ENCODE assay signal across 24 cellular contexts in the genomic region with DNA sequence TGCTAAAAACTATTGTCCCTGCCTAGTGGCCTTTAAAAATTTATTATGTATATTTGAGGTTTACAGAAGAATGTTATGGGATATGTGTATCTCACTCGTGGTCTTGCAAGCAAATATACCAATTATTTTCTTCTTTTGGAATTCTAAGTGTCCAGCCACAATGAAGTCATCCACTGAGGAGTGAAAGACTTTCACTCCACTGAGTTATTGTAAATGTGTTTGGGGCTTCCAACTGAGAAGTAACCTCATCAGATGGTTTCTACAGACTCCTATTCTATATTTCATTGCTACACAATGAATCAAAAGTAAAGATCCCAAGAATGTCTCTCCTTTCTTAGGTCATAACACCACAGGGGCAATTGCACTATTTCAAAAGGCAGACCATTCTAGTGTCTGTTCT. TPM values are rescaled to one million over a fixed set of nuclear protein-coding genes. Genes with fewer than 3 reads are reported as not detected.
DNase-seq lines count a peak whose midpoint lies in the region; ATAC-seq, FAIRE-seq and TF ChIP-seq lines count a peak whose summit lies in the region.
"Had no signal": no experiment of that assay in that cellular context is flagged by ENCODE, and none has a peak within 500 bp of the region (broad histone marks: within the 10 kb centered on the region; RNA-seq: fewer than 3 reads in every experiment).

No MANE protein-coding gene starts in this region.

- H3K36me3 Mint-ChIP-seq in astrocyte (ENCODE audit: low read depth, unreplicated experiment) = no peaks in the 10 kb centered on the region
- H3K36me3 Mint-ChIP-seq: CD4-positive, alpha-beta memory T cell had no signal

- H3K9ac ChIP-seq in astrocyte (ENCODE audit: low read length) (no peak overlapping the region), neuronal stem cell (ENCODE audit: low read depth, low read length, poor library complexity) (no peak overlapping the region)

- peak; percentile 21 for FAIRE-seq in GM19239 (lab: Jason Lieb, UNC)
- peak; percentile 67 for FAIRE-seq in astrocyte (lab: Jason Lieb, UNC)
- FAIRE-seq: GM12891, GM18507 had no signal

- H2BK120ac ChIP-seq in neuronal stem cell (ENCODE audit: low read depth, low read length) = no peak overlapping the region

- H3K9me3 ChIP-seq in astrocyte (ENCODE audit: insufficient read depth, low read depth, low read length) (no peaks in the 10 kb centered on the region), neuronal stem cell (replicated peaks in 1 of 2; ENCODE audit: control insufficient read depth in 2 of 2, insufficient read depth in 1 of 2, low read depth in 1 of 2, low read length in 2 of 2) (no peaks in the 10 kb centered on the region)
- H3K9me3 ChIP-seq: A549 had no signal

- H3K4me2 ChIP-seq in astrocyte (ENCODE audit: low read length) (no peak overlapping the region), neuronal stem cell (ENCODE audit: insufficient read depth, low read length, poor library complexity, severe bottlenecking) (no peak overlapping the region)
- H3K4me2 ChIP-seq: A549 had no signal

- H3K27ac Mint-ChIP-seq in astrocyte (ENCODE audit: unreplicated experiment) = no peak overlapping the region

- no peak for ATAC-seq in SK-N-SH treated with all-trans-retinoic acid at 6 μM for 48 hours
- ATAC-seq in stimulated activated naive CD8-positive, alpha-beta T cell treated with anti-CD3 and anti-CD28 coated beads, Interleukin-15, Interleukin-2, amounts not matched to agents 100 U/mL and 50 U/mL, for 24 hours = no peak
- ATAC-seq: A549 had no signal

- H2BK15ac ChIP-seq in neuronal stem cell (ENCODE audit: low read length) = no peak overlapping the region

- in situ Hi-C loops in astrocyte of the spinal cord (cut with HindIII; ENCODE audit: low sequenced_read_pairs) = no loop called here

- H4K8ac ChIP-seq in neuronal stem cell (ENCODE audit: low read depth, low read length) = no peak overlapping the region

- H2AK5ac ChIP-seq in neuronal stem cell (ENCODE audit: low read depth, low read length) = no peak overlapping the region

- peaks cover 1% of the 10 kb centered on the region for H3K27me3 Mint-ChIP-seq in astrocyte (ENCODE audit: low read depth, unreplicated experiment)
- H3K27me3 Mint-ChIP-seq: CD4-positive, alpha-beta memory T cell had no signal

- no peak overlapping the region for H2BK12ac ChIP-seq in neuronal stem cell (ENCODE audit: low read length)

- DNase-seq in GM19239 (ENCODE audit: insufficient read length, low spot score) (no peak), astrocyte (ENCODE audit: low read depth) (peak; percentile 59), astrocyte of the spinal cord (ENCODE audit: low read depth, low spot score) (peak; percentile 59), neuronal stem cell (ENCODE audit: low spot score) (no peak)
- no peak for DNase-seq in stimulated activated naive CD8-positive, alpha-beta T cell treated with anti-CD3 and anti-CD28 coated beads, Interleukin-15, Interleukin-2, amounts not matched to agents 100 U/mL and 50 U/mL, for 24 hours
- DNase-seq: 8988T; ACHN; C1 segment of cervical spinal cord; Calu3; CD4-positive, alpha-beta memory T cell; COR-L47; DMS53; DMS79 treated with DMSO at 0.1 percent for 48 hours; GF-D8; GOT3; H7; HCEC 1CT had no signal

- H3K18ac ChIP-seq in neuronal stem cell (ENCODE audit: low read length) = no peak overlapping the region

- H4K20me1 ChIP-seq in astrocyte (ENCODE audit: insufficient read depth, low read length) = no peaks in the 10 kb centered on the region

- H3K14ac ChIP-seq in neuronal stem cell (ENCODE audit: low read length) = no peak overlapping the region

- H3K9me3 Mint-ChIP-seq in astrocyte (ENCODE audit: unreplicated experiment) = no peaks in the 10 kb centered on the region

- H3K79me2 ChIP-seq in astrocyte (ENCODE audit: insufficient read depth, low read length) = no peaks in the 10 kb centered on the region

- H3K4ac ChIP-seq in neuronal stem cell (ENCODE audit: low read length) = no peak overlapping the region

- no peak overlapping the region for H3K23ac ChIP-seq in neuronal stem cell (ENCODE audit: low read depth, low read length, poor library complexity)

- H3K4me1 ChIP-seq in astrocyte (ENCODE audit: insufficient read depth, low read length) = no peaks in the 10 kb centered on the region
- no peaks in the 10 kb centered on the region for H3K4me1 ChIP-seq in neuronal stem cell (ENCODE audit: control insufficient read depth in 2 of 2, insufficient read depth in 1 of 2, low read depth in 1 of 2, low read length in 2 of 2)
- H3K4me1 ChIP-seq: A549 had no signal

- H4K91ac ChIP-seq in neuronal stem cell (ENCODE audit: low read depth, low read length, poor library complexity) = no peak overlapping the region

- H2BK5ac ChIP-seq in neuronal stem cell (ENCODE audit: low read length) = no peak overlapping the region

- WGBS in neuronal stem cell (ENCODE audit: extremely low coverage in 2 of 2, insufficient read length in 2 of 2, insufficient replicate concordance in 1 of 2), 2 donors = no CpG with 5 or more reads among the region's 1 CpG

- H3K36me3 ChIP-seq in astrocyte (ENCODE audit: insufficient read depth, low read length) = no peaks in the 10 kb centered on the region
- H3K36me3 ChIP-seq in neuronal stem cell (replicated peaks in 1 of 2; ENCODE audit: control insufficient read depth in 2 of 2, insufficient read depth in 2 of 2, low read length in 2 of 2) = no peaks in the 10 kb centered on the region

- TF ChIP-seq CTCF in astrocyte (IDR thresholded peaks at IDR 0.05; ENCODE audit: insufficient read depth, low read depth, low read length) = no peak
- TF ChIP-seq CTCF in astrocyte of the spinal cord (IDR thresholded peaks at IDR 0.05; ENCODE audit: low read depth, low read length) = no peak

- no peaks in the 10 kb centered on the region for H3K79me1 ChIP-seq in neuronal stem cell (ENCODE audit: low read depth, low read length)

- no peak overlapping the region for H3K4me3 Mint-ChIP-seq in astrocyte (ENCODE audit: unreplicated experiment)
- H3K4me3 Mint-ChIP-seq: CD4-positive, alpha-beta memory T cell had no signal

- H2AFZ ChIP-seq in astrocyte (ENCODE audit: low read depth, low read length) (no peak overlapping the region), neuronal stem cell (ENCODE audit: low read length) (no peak overlapping the region)

- H3K27me3 ChIP-seq in astrocyte (ENCODE audit: insufficient read depth, low read length) = no peaks in the 10 kb centered on the region
- H3K27me3 ChIP-seq in neuronal stem cell (ENCODE audit: control insufficient read depth in 3 of 3, insufficient read depth in 3 of 3, low read depth in 1 of 3, low read length in 3 of 3) = no peaks in the 10 kb centered on the region

- H3K27ac ChIP-seq in astrocyte (ENCODE audit: low read depth, low read length) (no peak overlapping the region), neuronal stem cell (replicated peaks; ENCODE audit: low read length) (no peak overlapping the region)
- H3K27ac ChIP-seq: A549 had no signal

- H3K4me1 Mint-ChIP-seq in astrocyte (ENCODE audit: low read depth, unreplicated experiment) = peaks cover 9% of the 10 kb centered on the region
- H3K4me1 Mint-ChIP-seq: CD4-positive, alpha-beta memory T cell had no signal

- H3K4me3 ChIP-seq in astrocyte (ENCODE audit: insufficient read depth, low read depth, low read length) (no peak overlapping the region), astrocyte of the spinal cord (ENCODE audit: low read depth, low read length) (no peak overlapping the region), neuronal stem cell (ENCODE audit: low read length in 2 of 2) (no peak overlapping the region)
- H3K4me3 ChIP-seq: A549 had no signal

TF ChIP-seq in SK-N-SH treated with all-trans-retinoic acid at 6 μM for 48 hours, 23 proteins besides CTCF, POLR2A, EP300 and RAD21:
- TF ChIP-seq TOX (CRISPR knock-in tag; IDR thresholded peaks at IDR 0.05; ENCODE audit: borderline replicate concordance) (no peak), ESRRG (CRISPR knock-in tag; IDR thresholded peaks at IDR 0.05) (no peak), ZFP3 (CRISPR knock-in tag; IDR thresholded peaks at IDR 0.05) (no peak), PPARA (CRISPR knock-in tag; IDR thresholded peaks at IDR 0.05; ENCODE audit: borderline replicate concordance) (no peak), OSR1 (CRISPR knock-in tag; IDR thresholded peaks at IDR 0.05) (no peak), RARB (CRISPR knock-in tag; IDR thresholded peaks at IDR 0.05) (no peak), SNAI2 (CRISPR knock-in tag; IDR thresholded peaks at IDR 0.05) (no peak)

RNA-seq across cellular contexts. Expression of a gene that starts 12.2 kb away (rescaled TPM):
- total RNA-seq in astrocyte = not detected in 2 replicates
- polyA plus RNA-seq in neuronal stem cell (2013, experiment 1 of 2) = not detected
- polyA plus RNA-seq in neuronal stem cell (2013, experiment 2 of 2) = not detected
- total RNA-seq: Calu3; CD4-positive, alpha-beta memory T cell; Daoy; G401; H7 had no signal
- polyA plus RNA-seq: A549; BJ; CD4-positive, alpha-beta memory T cell had no signal

Comparison
In these comparisons a context has a peak if more than half of its experiments do, and no peak if none do; other contexts are left out.
1. DNase-seq: peak in astrocyte (single experiment) and astrocyte of the spinal cord (single experiment); none in GM19239 (single experiment), neuronal stem cell (single experiment) and stimulated activated naive CD8-positive, alpha-beta T cell treated with anti-CD3 and anti-CD28 coated beads, Interleukin-15, Interleukin-2, amounts not matched to agents 100 U/mL and 50 U/mL, for 24 hours (single experiment).